Comparison of ENCODE assay signal across 25 cellular contexts in the genomic region with DNA sequence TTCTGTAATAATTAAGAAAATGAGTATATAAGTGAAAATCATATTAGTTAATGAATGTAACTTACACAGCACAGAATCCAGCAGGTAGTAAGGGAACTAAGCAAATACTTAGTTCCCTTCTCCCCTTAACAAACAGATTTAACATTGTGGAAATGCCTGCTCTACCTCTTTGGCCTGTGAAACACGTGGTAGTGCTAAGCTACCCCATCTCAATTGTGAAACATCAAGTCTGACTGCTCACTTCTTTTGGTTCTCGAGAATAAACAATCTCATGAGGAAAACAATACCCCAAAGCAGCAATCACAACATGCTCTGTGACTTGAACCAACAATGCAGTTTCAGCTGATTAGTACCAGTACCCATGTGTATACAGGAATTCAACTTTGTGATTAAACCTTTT. TPM values are rescaled to one million over a fixed set of nuclear protein-coding genes. Genes with fewer than 3 reads are reported as not detected.
DNase-seq lines count a peak whose midpoint lies in the region; ATAC-seq, FAIRE-seq and TF ChIP-seq lines count a peak whose summit lies in the region.
"Had no signal": no experiment of that assay in that cellular context is flagged by ENCODE, and none has a peak within 500 bp of the region (broad histone marks: within the 10 kb centered on the region; RNA-seq: fewer than 3 reads in every experiment).

No MANE protein-coding gene starts in this region.

- no peak for TF ChIP-seq CTCF in mammary epithelial cell (conservative IDR thresholded peaks at IDR 0.05 in 1 of 2, IDR thresholded peaks at IDR 0.05 in 1 of 2; ENCODE audit: extremely low read depth in 1 of 2, insufficient read depth in 1 of 2, low read depth in 1 of 2, low read length in 2 of 2)
- no peak for TF ChIP-seq CTCF in MCF 10A (IDR thresholded peaks at IDR 0.05; ENCODE audit: unreplicated experiment)
- TF ChIP-seq CTCF in bronchial epithelial cell (IDR thresholded peaks at IDR 0.05; ENCODE audit: insufficient read depth, low read length, severe bottlenecking) = no peak
- TF ChIP-seq CTCF in mesothelial cell of epicardium (IDR thresholded peaks at IDR 0.05; ENCODE audit: unreplicated experiment) = no peak

- CTCF ChIA-PET in mammary epithelial cell (lab: Charles Lee; ENCODE audit: low non-redundant PET) (interaction anchor here (0.6 kb wide), 1 partner anchor 45 kb away, joined by 3 read pairs; no protein-coding TSS in a partner anchor), MCF 10A (lab: Yijun Ruan, JAX) (interaction anchor here (0.6 to 1.1 kb wide), 5 partner anchors 28 to 1064 kb away, joined by 3 read pairs; no protein-coding TSS in a partner anchor)
- CTCF ChIA-PET in activated CD8-positive, alpha-beta T cell treated with anti-CD3 and anti-CD28 coated beads, Interleukin-2, amount 10 ng/mL, durations not matched to agents 7 days and 5 days (lab: Charles Lee) = interaction anchor here (1.4 to 1.7 kb wide), 2 partner anchors 32 to 35 kb away, joined by 6 to 7 read pairs; no protein-coding TSS in a partner anchor

- POLR2A ChIA-PET in MCF 10A (lab: Yijun Ruan, JAX) = interaction anchor here (0.5 to 1.3 kb wide), 6 partner anchors 9 to 118 kb away, joined by 3 to 7 read pairs (median 3); a partner anchor contains a TSS
- POLR2A ChIA-PET in activated CD8-positive, alpha-beta T cell treated with anti-CD3 and anti-CD28 coated beads, Interleukin-2, amount 10 ng/mL, durations not matched to agents 7 days and 5 days (lab: Charles Lee) = no interaction called here

- intact Hi-C loops in mammary epithelial cell (cut with micrococcal nuclease) = no loop called here
- intact Hi-C loops in MCF 10A (cut with micrococcal nuclease) = no loop called here

- H3K4me3 ChIP-seq in mammary epithelial cell (replicated peaks in 1 of 3; ENCODE audit: insufficient read depth in 1 of 3, low read depth in 2 of 3, low read length in 3 of 3) (no peak overlapping the region), bronchial epithelial cell (ENCODE audit: low read depth, low read length) (no peak overlapping the region)
- H3K4me3 ChIP-seq: cardiac muscle cell, tibial artery had no signal

- H3K9me3 Mint-ChIP-seq in MCF 10A (ENCODE audit: unreplicated experiment) (no peaks in the 10 kb centered on the region), mesothelial cell of epicardium (no peaks in the 10 kb centered on the region)
- H3K9me3 Mint-ChIP-seq in activated CD8-positive, alpha-beta T cell treated with anti-CD3 and anti-CD28 coated beads, Interleukin-2, amount 10 ng/mL, durations not matched to agents 7 days and 5 days (ENCODE audit: insufficient read depth) = no peaks in the 10 kb centered on the region
- H3K9me3 Mint-ChIP-seq: immature natural killer cell; stimulated activated naive CD8-positive, alpha-beta T cell treated with anti-CD3 and anti-CD28 coated beads, Interleukin-15, Interleukin-2, amounts not matched to agents 100 ng/mL and 50 ng/mL, for 24 hours had no signal

- no peaks in the 10 kb centered on the region for H3K9me3 ChIP-seq in mammary epithelial cell (replicated peaks; ENCODE audit: insufficient read depth, low read length)
- H3K9me3 ChIP-seq: SK-N-SH, tibial artery had no signal

- H3K27me3 ChIP-seq in mammary epithelial cell (ENCODE audit: insufficient read depth, low read length) (no peaks in the 10 kb centered on the region), bronchial epithelial cell (ENCODE audit: control insufficient read depth, insufficient read depth, low read length) (no peaks in the 10 kb centered on the region)
- H3K27me3 ChIP-seq: cardiac muscle cell, tibial artery had no signal

- in situ Hi-C loops in mammary epithelial cell (cut with MboI; ENCODE audit: low sequenced_read_pairs in 2 of 2) = no loop called here

- H3K79me2 ChIP-seq in mammary epithelial cell (ENCODE audit: insufficient read depth, low read length) = peaks cover 86% of the 10 kb centered on the region

- 45% methylated on average over 2 of the region's 2 CpGs for WGBS in mammary epithelial cell (ENCODE audit: low coverage, missing lambda C conversion rate)

- ATAC-seq in activated CD8-positive, alpha-beta T cell treated with anti-CD3 and anti-CD28 coated beads, Interleukin-2, amount 10 ng/mL, durations not matched to agents 7 days and 5 days = no peak
- ATAC-seq: HCT116 had no signal

- H3K36me3 ChIP-seq in mammary epithelial cell (ENCODE audit: insufficient read depth, low read length) = peaks cover 29% of the 10 kb centered on the region
- H3K36me3 ChIP-seq in bronchial epithelial cell (ENCODE audit: control insufficient read depth, insufficient read depth, low read length) = peaks cover 1% of the 10 kb centered on the region

- H3K36me3 Mint-ChIP-seq in MCF 10A (ENCODE audit: insufficient read depth, unreplicated experiment) (peaks cover 65% of the 10 kb centered on the region), mesothelial cell of epicardium (peaks cover 29% of the 10 kb centered on the region)
- peaks cover 52% of the 10 kb centered on the region for H3K36me3 Mint-ChIP-seq in activated CD8-positive, alpha-beta T cell treated with anti-CD3 and anti-CD28 coated beads, Interleukin-2, amount 10 ng/mL, durations not matched to agents 7 days and 5 days (ENCODE audit: low read depth)

- H3K4me1 Mint-ChIP-seq in MCF 10A (ENCODE audit: insufficient read depth, unreplicated experiment) = peaks cover 11% of the 10 kb centered on the region
- H3K4me1 Mint-ChIP-seq in mesothelial cell of epicardium = peaks cover 16% of the 10 kb centered on the region
- peaks cover 17% of the 10 kb centered on the region for H3K4me1 Mint-ChIP-seq in activated CD8-positive, alpha-beta T cell treated with anti-CD3 and anti-CD28 coated beads, Interleukin-2, amount 10 ng/mL, durations not matched to agents 7 days and 5 days (ENCODE audit: low read depth)

- no TSS peak for BruUV-seq in mammary epithelial cell (replicated peaks; lab: Mats Ljungman, UMichigan)
- no TSS peak for BruUV-seq in MCF 10A (replicated peaks; lab: Mats Ljungman, UMichigan)

- no peak overlapping the region for H3K9ac ChIP-seq in mammary epithelial cell (ENCODE audit: insufficient read depth, low read length)
- H3K9ac ChIP-seq: SK-N-SH had no signal

- no peaks in the 10 kb centered on the region for H3K27me3 Mint-ChIP-seq in MCF 10A (ENCODE audit: insufficient read depth, unreplicated experiment)
- no peaks in the 10 kb centered on the region for H3K27me3 Mint-ChIP-seq in mesothelial cell of epicardium (ENCODE audit: low read depth)
- H3K27me3 Mint-ChIP-seq in activated CD8-positive, alpha-beta T cell treated with anti-CD3 and anti-CD28 coated beads, Interleukin-2, amount 10 ng/mL, durations not matched to agents 7 days and 5 days (ENCODE audit: low read depth) = no peaks in the 10 kb centered on the region
- H3K27me3 Mint-ChIP-seq: stimulated activated naive CD8-positive, alpha-beta T cell treated with anti-CD3 and anti-CD28 coated beads, Interleukin-15, Interleukin-2, amounts not matched to agents 100 ng/mL and 50 ng/mL, for 24 hours had no signal

- FAIRE-seq in bronchial epithelial cell (lab: Jason Lieb, UNC) (no peak), HTR-8/SVneo (lab: Jason Lieb, UNC) (no peak)

- H3K27ac Mint-ChIP-seq in MCF 10A (ENCODE audit: low read depth, unreplicated experiment) (no peak overlapping the region), mesothelial cell of epicardium (peak overlapping the region; percentile 72)
- H3K27ac Mint-ChIP-seq in activated CD8-positive, alpha-beta T cell treated with anti-CD3 and anti-CD28 coated beads, Interleukin-2, amount 10 ng/mL, durations not matched to agents 7 days and 5 days = no peak overlapping the region
- H3K27ac Mint-ChIP-seq: stimulated activated naive CD8-positive, alpha-beta T cell treated with anti-CD3 and anti-CD28 coated beads, Interleukin-15, Interleukin-2, amounts not matched to agents 100 ng/mL and 50 ng/mL, for 24 hours had no signal

- no peak overlapping the region for H3K4me3 Mint-ChIP-seq in MCF 10A (ENCODE audit: unreplicated experiment)
- H3K4me3 Mint-ChIP-seq in mesothelial cell of epicardium = no peak overlapping the region
- H3K4me3 Mint-ChIP-seq in activated CD8-positive, alpha-beta T cell treated with anti-CD3 and anti-CD28 coated beads, Interleukin-2, amount 10 ng/mL, durations not matched to agents 7 days and 5 days = no peak overlapping the region
- H3K4me3 Mint-ChIP-seq: immature natural killer cell; stimulated activated naive CD8-positive, alpha-beta T cell treated with anti-CD3 and anti-CD28 coated beads, Interleukin-15, Interleukin-2, amounts not matched to agents 100 ng/mL and 50 ng/mL, for 24 hours had no signal

- H2AFZ ChIP-seq in mammary epithelial cell (ENCODE audit: low read depth, low read length) = no peak overlapping the region

- no peak for DNase-seq in mammary epithelial cell
- no peak for DNase-seq in MCF 10A (ENCODE audit: unreplicated experiment)
- peak; percentile 18 for DNase-seq in bronchial epithelial cell (ENCODE audit: low read depth)
- no peak for DNase-seq in mesothelial cell of epicardium (ENCODE audit: low spot score in 2 of 2, unreplicated experiment in 2 of 2)
- no peak for DNase-seq in NCI-H345 (lab: John Stamatoyannopoulos, UW)
- no peak for DNase-seq in activated CD8-positive, alpha-beta T cell treated with anti-CD3 and anti-CD28 coated beads, Interleukin-2, amount 10 ng/mL, durations not matched to agents 7 days and 5 days
- DNase-seq in HTR-8/SVneo (ENCODE audit: insufficient read length, low spot score) = no peak
- DNase-seq: ACHN; activated CD4-positive, alpha-beta T cell treated with anti-CD3 and anti-CD28 coated beads for 4 hours; activated naive CD4-positive, alpha-beta T cell treated with anti-CD3 and anti-CD28 coated beads, Interleukin-2, amount 50 U/mL, for 16 hours; anterior cingulate cortex; cortex of kidney; hypothalamus; immature natural killer cell; mesenchymal stem cell; MM.1S; NCI-H1436 treated with DMSO at 0.1 percent for 48 hours; NCI-H510A; SK-N-SH; T-helper 2 cell; tibial artery had no signal

- H4K20me1 ChIP-seq in mammary epithelial cell (ENCODE audit: insufficient read depth, low read length) = no peaks in the 10 kb centered on the region

- peak overlapping the region; percentile 12 for H3K27ac ChIP-seq in mammary epithelial cell (ENCODE audit: insufficient read depth, low read depth, low read length)
- H3K27ac ChIP-seq: cardiac muscle cell, RWPE1, tibial artery had no signal

- peaks cover 6% of the 10 kb centered on the region for H3K4me1 ChIP-seq in mammary epithelial cell (ENCODE audit: insufficient read depth, low read length)

- dilution Hi-C loops in mammary epithelial cell (cut with HindIII; ENCODE audit: low sequenced_read_pairs) = no loop called here

- no peak overlapping the region for H3K4me2 ChIP-seq in mammary epithelial cell (ENCODE audit: insufficient read depth, low read depth, low read length)
- H3K4me2 ChIP-seq: SK-N-SH had no signal

RNA-seq across cellular contexts. Expression of a gene that starts 4.7 kb away (rescaled TPM):
- total RNA-seq in mammary epithelial cell = 10 to 100 TPM; 23.8 to 46.1 TPM
- 6.3 TPM for polyA plus RNA-seq in mammary epithelial cell
- polyA minus RNA-seq in mammary epithelial cell = 1.7 TPM
- total RNA-seq in MCF 10A (2022) = 22.0 and 25.0 TPM in 2 replicates
- 9.2 and 13.8 TPM in 2 replicates for total RNA-seq in bronchial epithelial cell
- total RNA-seq in mesothelial cell of epicardium = 66.5 to 74.2 TPM (median 69.5 TPM) in 3 replicates
- total RNA-seq in activated CD8-positive, alpha-beta T cell treated with anti-CD3 and anti-CD28 coated beads, Interleukin-2, amount 10 ng/mL, durations not matched to agents 7 days and 5 days = 10 to 100 TPM; 42.9 to 46.1 TPM
